ENCODE assay signal across 29 cellular contexts in genomic region chr9:32161209-32161608, GRCh38.
DNase-seq lines count a peak whose midpoint lies in the region; ATAC-seq, FAIRE-seq and TF ChIP-seq lines count a peak whose summit lies in the region.
"Had no signal": no experiment of that assay in that cellular context is flagged by ENCODE, and none has a peak within 500 bp of the region (broad histone marks: within the 10 kb centered on the region; RNA-seq: fewer than 3 reads in every experiment).

No MANE protein-coding gene starts in this region.

- H3K9me2 ChIP-seq in MM.1S (replicated peaks; ENCODE audit: insufficient read depth, low read length) (no peaks in the 10 kb centered on the region), GM23338 (ENCODE audit: insufficient read depth) (no peaks in the 10 kb centered on the region)

- no peak overlapping the region for H3K4me3 Mint-ChIP-seq in GM23338
- H3K4me3 Mint-ChIP-seq: activated CD4-positive, alpha-beta T cell treated with anti-CD3 and anti-CD28 coated beads, Interleukin-2, amount 10 ng/mL, durations not matched to agents 7 days and 5 days; activated naive CD8-positive, alpha-beta T cell; memory B cell; T-helper 17 cell had no signal

- DNase-seq in MM.1S (no peak), DMS153 (lab: John Stamatoyannopoulos, UW) (no peak), GM23338 (ENCODE audit: low spot score) (no peak), HTR-8/SVneo (ENCODE audit: insufficient read length, low spot score) (no peak), middle frontal gyrus (ENCODE audit: extremely low spot score, low spot score) (no peak)
- DNase-seq: activated CD4-positive, alpha-beta T cell treated with anti-CD3 and anti-CD28 coated beads, Interleukin-2, amount 10 ng/mL, durations not matched to agents 7 days and 5 days; activated CD8-positive, alpha-beta memory T cell treated with anti-CD3 and anti-CD28 coated beads, Interleukin-2, amount 50 U/mL, for 4 hours; caudate nucleus; dermis blood vessel endothelial cell; DMS 273 treated with DMSO at 0.1 percent for 48 hours; left cardiac atrium; MG63; NCI-H1436 treated with DMSO at 0.1 percent for 48 hours; NCI-H526 treated with DMSO at 0.1 percent for 48 hours; occipital lobe; stimulated activated CD4-positive, alpha-beta T cell treated with anti-CD3 and anti-CD28 coated beads, Interleukin-2, amount 100 ng/mL, for 48 hours; stimulated activated naive CD4-positive, alpha-beta T cell; T-helper 17 cell; thyroid gland had no signal

- H3K27me3 Mint-ChIP-seq in GM23338 (ENCODE audit: insufficient read depth, low read depth, poor library complexity), result no peaks in the 10 kb centered on the region
- H3K27me3 Mint-ChIP-seq: activated CD4-positive, alpha-beta T cell treated with anti-CD3 and anti-CD28 coated beads, Interleukin-2, amount 10 ng/mL, durations not matched to agents 7 days and 5 days; memory B cell; T-helper 17 cell had no signal

- no peaks in the 10 kb centered on the region for H3K36me3 Mint-ChIP-seq in GM23338 (ENCODE audit: low read depth)
- H3K36me3 Mint-ChIP-seq: activated naive CD8-positive, alpha-beta T cell; memory B cell had no signal

- ATAC-seq in GM18867 (IDR thresholded peaks at IDR 0.05; ENCODE audit: unreplicated experiment) (peak; percentile 38), GM21526 (IDR thresholded peaks at IDR 0.05; ENCODE audit: low FRiP score, unreplicated experiment) (peak; percentile 31), HG03095 (IDR thresholded peaks at IDR 0.05; ENCODE audit: unreplicated experiment) (peak; percentile 34), GM23338 (no peak)
- ATAC-seq: left cardiac atrium, T-helper 17 cell had no signal

- peak overlapping the region; percentile 63 for H3K9ac ChIP-seq in MM.1S (ENCODE audit: low read length)

- no peak for TF ChIP-seq CTCF in MM.1S (IDR thresholded peaks at IDR 0.05; ENCODE audit: low read length)
- no peak for TF ChIP-seq CTCF in GM23338 (conservative IDR thresholded peaks at IDR 0.05; ENCODE audit: low read depth in 2 of 2)

- H3K79me2 ChIP-seq in MM.1S (ENCODE audit: low read length) (no peaks in the 10 kb centered on the region), GM23338 (replicated peaks; ENCODE audit: insufficient read depth) (no peaks in the 10 kb centered on the region)

- H3K27ac ChIP-seq in MM.1S (ENCODE audit: low read length), result peak overlapping the region; percentile 92
- no peak overlapping the region for H3K27ac ChIP-seq in GM23338 (ENCODE audit: low read depth)
- H3K27ac ChIP-seq: ascending aorta, C4-2B, thyroid gland had no signal

- no peak for FAIRE-seq in HTR-8/SVneo (lab: Jason Lieb, UNC)
- FAIRE-seq: endothelial cell of umbilical vein, H54 had no signal

- H3K36me3 ChIP-seq in MM.1S (replicated peaks; ENCODE audit: insufficient read depth, low read length) (no peaks in the 10 kb centered on the region), GM23338 (ENCODE audit: insufficient read depth) (no peaks in the 10 kb centered on the region)
- H3K36me3 ChIP-seq: ascending aorta, MG63, thyroid gland had no signal

- H3K4me1 Mint-ChIP-seq in GM23338, result peaks cover 4% of the 10 kb centered on the region
- H3K4me1 Mint-ChIP-seq: activated CD4-positive, alpha-beta T cell treated with anti-CD3 and anti-CD28 coated beads, Interleukin-2, amount 10 ng/mL, durations not matched to agents 7 days and 5 days; memory B cell; T-helper 17 cell had no signal

- H3K9me3 ChIP-seq in MM.1S (replicated peaks; ENCODE audit: insufficient read depth, low read length), result no peaks in the 10 kb centered on the region
- H3K9me3 ChIP-seq: ascending aorta, MG63, thyroid gland had no signal

- peak overlapping the region; percentile 61 for H3K4me2 ChIP-seq in MM.1S (ENCODE audit: low read depth, low read length)
- no peak overlapping the region for H3K4me2 ChIP-seq in GM23338

- H3K4me3 ChIP-seq in MM.1S (ENCODE audit: low read length) (peak overlapping the region; percentile 16; the same call in 1 of the 2 replicates), GM23338 (no peak overlapping the region)
- H3K4me3 ChIP-seq: ascending aorta, MG63, thyroid gland had no signal

- peaks cover 47% of the 10 kb centered on the region for H3K4me1 ChIP-seq in MM.1S (ENCODE audit: low read length)
- H3K4me1 ChIP-seq in GM23338 (ENCODE audit: insufficient read depth), result peaks cover 4% of the 10 kb centered on the region
- H3K4me1 ChIP-seq: ascending aorta, thyroid gland had no signal

- no peaks in the 10 kb centered on the region for H4K20me1 ChIP-seq in MM.1S (ENCODE audit: insufficient read depth, low read length)
- H4K20me1 ChIP-seq in GM23338 (replicated peaks; ENCODE audit: insufficient read depth), result no peaks in the 10 kb centered on the region

- H3K9me3 Mint-ChIP-seq in GM23338, result no peaks in the 10 kb centered on the region
- H3K9me3 Mint-ChIP-seq: activated CD4-positive, alpha-beta T cell treated with anti-CD3 and anti-CD28 coated beads, Interleukin-2, amount 10 ng/mL, durations not matched to agents 7 days and 5 days; activated T-helper 2 cell treated with anti-CD3 and anti-CD28 coated beads, Interferon-gamma antibody, Interleukin-2, Interleukin-4, amounts not matched to agents 10 μg/mL and 5 μg/mL and 100 μg/mL, durations not matched to agents 14 hours and 24 hours and 36 hours; memory B cell had no signal

- no peak overlapping the region for H3K27ac Mint-ChIP-seq in GM23338
- H3K27ac Mint-ChIP-seq: activated CD4-positive, alpha-beta T cell treated with anti-CD3 and anti-CD28 coated beads, Interleukin-2, amount 10 ng/mL, durations not matched to agents 7 days and 5 days; activated naive CD8-positive, alpha-beta T cell; activated T-helper 2 cell treated with anti-CD3 and anti-CD28 coated beads, Interferon-gamma antibody, Interleukin-2, Interleukin-4, amounts not matched to agents 10 μg/mL and 5 μg/mL and 100 μg/mL, durations not matched to agents 14 hours and 24 hours and 36 hours; memory B cell; T-helper 17 cell had no signal

- H3K27me3 ChIP-seq in MM.1S (replicated peaks; ENCODE audit: insufficient read depth, low read length), result 0 out of 2 replicates have a peak, but pooled peaks cover 3% of the 10 kb centered on the region
- no peaks in the 10 kb centered on the region for H3K27me3 ChIP-seq in GM23338 (ENCODE audit: insufficient read depth)
- H3K27me3 ChIP-seq: ascending aorta, MG63, thyroid gland had no signal

- H2AFZ ChIP-seq in MM.1S (ENCODE audit: low read length) (peak overlapping the region; percentile 37; the same call in 1 of the 2 replicates), GM23338 (no peak overlapping the region)

- H3F3A ChIP-seq in MM.1S (ENCODE audit: insufficient read depth, low read length) (peaks cover 13% of the 10 kb centered on the region), GM23338 (replicated peaks; ENCODE audit: low read depth) (no peaks in the 10 kb centered on the region)

TF ChIP-seq in GM23338, 12 proteins besides CTCF, POLR2A, EP300 and RAD21 (continues in another document):
- TF ChIP-seq JUNB (IDR thresholded peaks at IDR 0.05; ENCODE audit: unreplicated experiment), result no peak
